ENCODE assay signal across 11 cellular contexts in the genomic region with DNA sequence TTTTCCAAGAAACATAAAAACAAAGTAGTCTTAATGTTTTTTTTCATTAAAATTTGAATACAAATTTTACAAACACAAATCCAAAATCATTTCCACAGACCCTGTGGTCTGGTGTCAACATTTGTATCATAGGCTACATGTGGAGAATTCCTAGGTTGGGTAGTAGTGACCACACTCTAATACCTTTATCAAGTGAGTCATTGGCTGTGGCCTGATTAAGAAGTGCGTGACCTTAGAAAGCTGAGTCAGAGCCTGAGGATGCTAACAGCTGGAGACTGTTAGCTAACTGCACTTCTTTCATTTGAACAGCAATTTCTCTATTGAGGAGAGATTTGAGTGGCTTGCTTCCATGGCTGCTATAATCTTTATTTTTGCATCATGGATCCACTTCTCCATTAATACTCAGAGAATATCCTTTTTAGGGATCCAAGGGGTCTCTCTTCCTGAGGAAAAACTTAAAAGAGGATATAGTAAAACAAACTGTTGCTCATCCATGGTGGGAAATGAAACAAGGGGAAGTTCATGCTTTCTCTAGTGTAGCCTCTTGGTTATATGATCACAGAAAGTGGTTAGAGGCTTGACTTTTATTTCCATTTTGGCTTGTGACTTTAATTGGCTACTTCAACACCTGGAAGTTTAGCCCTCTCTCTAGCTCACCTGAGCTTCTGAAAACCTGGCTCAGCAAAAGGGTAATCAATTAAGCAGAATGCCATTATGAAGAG.
A peak's percentile ranks its signal among the peaks of the same experiment; 100 is the strongest.
DNase-seq lines count a peak whose midpoint lies in the region; ATAC-seq and TF ChIP-seq lines count a peak whose summit lies in the region.
"Had no signal": no experiment of that assay in that cellular context is flagged by ENCODE, and none has a peak within 500 bp of the region (broad histone marks: within the 10 kb centered on the region; RNA-seq: fewer than 3 reads in every experiment).

No MANE protein-coding gene starts in this region.

- H3K36me3 Mint-ChIP-seq in activated CD4-positive, alpha-beta T cell treated with anti-CD3 and anti-CD28 coated beads, Interleukin-2, amount 10 ng/mL, durations not matched to agents 24 days and 14 days (ENCODE audit: low read depth), result no peaks in the 10 kb centered on the region
- H3K36me3 Mint-ChIP-seq: stimulated activated naive B cell treated with anti-CD40 and anti-IgM and Interleukin-4, amounts not matched to agents 10 μg/mL and 1 μg/mL and 100 μg/mL, for 72 hours had no signal

- no peaks in the 10 kb centered on the region for H3K4me1 Mint-ChIP-seq in activated CD4-positive, alpha-beta T cell treated with anti-CD3 and anti-CD28 coated beads, Interleukin-2, amount 10 ng/mL, durations not matched to agents 24 days and 14 days
- H3K4me1 Mint-ChIP-seq: stimulated activated naive B cell treated with anti-CD40 and anti-IgM and Interleukin-4, amounts not matched to agents 10 μg/mL and 1 μg/mL and 100 μg/mL, for 72 hours had no signal

- TF ChIP-seq CTCF in body of pancreas (IDR thresholded peaks at IDR 0.05) (no peak), lung (IDR thresholded peaks at IDR 0.05; ENCODE audit: control extremely low read depth, extremely low read depth) (no peak)

- ATAC-seq in body of pancreas, result peak; percentile 35
- peak; percentile 72 for ATAC-seq in lung (ENCODE audit: insufficient read depth, low FRiP score)
- no peak for ATAC-seq in HG03439 (IDR thresholded peaks at IDR 0.05; ENCODE audit: unreplicated experiment)
- ATAC-seq: stimulated activated naive B cell treated with anti-CD40 and anti-IgM and Interleukin-4, amounts not matched to agents 10 μg/mL and 1 μg/mL and 100 μg/mL, for 72 hours had no signal

- no peaks in the 10 kb centered on the region for H3K27me3 Mint-ChIP-seq in activated CD4-positive, alpha-beta T cell treated with anti-CD3 and anti-CD28 coated beads, Interleukin-2, amount 10 ng/mL, durations not matched to agents 24 days and 14 days
- H3K27me3 Mint-ChIP-seq: stimulated activated naive B cell treated with anti-CD40 and anti-IgM and Interleukin-4, amounts not matched to agents 10 μg/mL and 1 μg/mL and 100 μg/mL, for 72 hours had no signal

- H3K27me3 ChIP-seq in body of pancreas, result no peaks in the 10 kb centered on the region
- H3K27me3 ChIP-seq in lung (ENCODE audit: control insufficient read depth, insufficient read depth), result no peaks in the 10 kb centered on the region

- DNase-seq in ELF-1 (ENCODE audit: low read depth, low spot score) (peak; percentile 41), NCI-H226 (peak; percentile 96), body of pancreas (peak in 1 of 4 donors; percentile 7), lung (ENCODE audit: low spot score) (no peak), GOT3 (lab: John Stamatoyannopoulos, UW) (no peak), mesenteric fat pad (ENCODE audit: low spot score) (no peak)
- DNase-seq in activated CD4-positive, alpha-beta T cell treated with anti-CD3 and anti-CD28 coated beads, Interleukin-2, amount 10 ng/mL, durations not matched to agents 24 days and 14 days, result no peak
- DNase-seq: glutamatergic neuron; Kasumi-1; stimulated activated naive B cell treated with anti-CD40 and anti-IgM and Interleukin-4, amounts not matched to agents 10 μg/mL and 1 μg/mL and 100 μg/mL, for 72 hours had no signal

- intact Hi-C loops in body of pancreas (cut with DNase I), result no loop called here
- intact Hi-C loops in activated CD4-positive, alpha-beta T cell treated with anti-CD3 and anti-CD28 coated beads, Interleukin-2, amount 10 ng/mL, durations not matched to agents 24 days and 14 days (cut with micrococcal nuclease), result no loop called here

- no peaks in the 10 kb centered on the region for H3K4me1 ChIP-seq in body of pancreas
- no peaks in the 10 kb centered on the region for H3K4me1 ChIP-seq in lung (ENCODE audit: control insufficient read depth in 2 of 2, insufficient read depth in 2 of 2, low read length in 2 of 2)

- H3K36me3 ChIP-seq in body of pancreas (replicated peaks in 1 of 2; ENCODE audit: insufficient read depth in 1 of 2, low read depth in 2 of 2), result no peaks in the 10 kb centered on the region
- no peaks in the 10 kb centered on the region for H3K36me3 ChIP-seq in lung (ENCODE audit: control insufficient read depth in 2 of 2, insufficient read depth in 2 of 2, low read length in 2 of 2)

- no peak overlapping the region for H3K4me3 Mint-ChIP-seq in activated CD4-positive, alpha-beta T cell treated with anti-CD3 and anti-CD28 coated beads, Interleukin-2, amount 10 ng/mL, durations not matched to agents 24 days and 14 days
- H3K4me3 Mint-ChIP-seq: stimulated activated naive B cell treated with anti-CD40 and anti-IgM and Interleukin-4, amounts not matched to agents 10 μg/mL and 1 μg/mL and 100 μg/mL, for 72 hours had no signal

- WGBS in body of pancreas, 2 donors, result 23 to 24% methylated on average over 1 of the region's 1 CpG
- WGBS in lung, 2 donors, result 67 to 92% methylated on average over 1 of the region's 1 CpG

- H3K27ac Mint-ChIP-seq in activated CD4-positive, alpha-beta T cell treated with anti-CD3 and anti-CD28 coated beads, Interleukin-2, amount 10 ng/mL, durations not matched to agents 24 days and 14 days, result no peak overlapping the region
- H3K27ac Mint-ChIP-seq: stimulated activated naive B cell treated with anti-CD40 and anti-IgM and Interleukin-4, amounts not matched to agents 10 μg/mL and 1 μg/mL and 100 μg/mL, for 72 hours had no signal

- H3K27ac ChIP-seq in body of pancreas, result no peak overlapping the region
- no peak overlapping the region for H3K27ac ChIP-seq in lung (ENCODE audit: low read depth in 1 of 2, low read length in 1 of 2)

- no peak for TF ChIP-seq POLR2A in body of pancreas (IDR thresholded peaks at IDR 0.05)

- H3K9me3 ChIP-seq in body of pancreas (no peaks in the 10 kb centered on the region), lung (ENCODE audit: control insufficient read depth in 2 of 2, insufficient read depth in 1 of 2, low read length in 1 of 2) (no peaks in the 10 kb centered on the region)

- H3K4me3 ChIP-seq in body of pancreas (no peak overlapping the region), lung (no peak overlapping the region)

- peaks cover 6% of the 10 kb centered on the region for H3K9me3 Mint-ChIP-seq in activated CD4-positive, alpha-beta T cell treated with anti-CD3 and anti-CD28 coated beads, Interleukin-2, amount 10 ng/mL, durations not matched to agents 24 days and 14 days
- H3K9me3 Mint-ChIP-seq: stimulated activated naive B cell treated with anti-CD40 and anti-IgM and Interleukin-4, amounts not matched to agents 10 μg/mL and 1 μg/mL and 100 μg/mL, for 72 hours had no signal

Comparison
In these comparisons a context has a peak if more than half of its experiments do, and no peak if none do; other contexts are left out.
1. DNase-seq: peak in ELF-1 (single experiment) and NCI-H226 (single experiment); none in lung (single experiment), activated CD4-positive, alpha-beta T cell treated with anti-CD3 and anti-CD28 coated beads, Interleukin-2, amount 10 ng/mL, durations not matched to agents 24 days and 14 days (single experiment), GOT3 (single experiment) and mesenteric fat pad (single experiment).